13 cellular contexts compared by ENCODE assay signal in the genomic region with DNA sequence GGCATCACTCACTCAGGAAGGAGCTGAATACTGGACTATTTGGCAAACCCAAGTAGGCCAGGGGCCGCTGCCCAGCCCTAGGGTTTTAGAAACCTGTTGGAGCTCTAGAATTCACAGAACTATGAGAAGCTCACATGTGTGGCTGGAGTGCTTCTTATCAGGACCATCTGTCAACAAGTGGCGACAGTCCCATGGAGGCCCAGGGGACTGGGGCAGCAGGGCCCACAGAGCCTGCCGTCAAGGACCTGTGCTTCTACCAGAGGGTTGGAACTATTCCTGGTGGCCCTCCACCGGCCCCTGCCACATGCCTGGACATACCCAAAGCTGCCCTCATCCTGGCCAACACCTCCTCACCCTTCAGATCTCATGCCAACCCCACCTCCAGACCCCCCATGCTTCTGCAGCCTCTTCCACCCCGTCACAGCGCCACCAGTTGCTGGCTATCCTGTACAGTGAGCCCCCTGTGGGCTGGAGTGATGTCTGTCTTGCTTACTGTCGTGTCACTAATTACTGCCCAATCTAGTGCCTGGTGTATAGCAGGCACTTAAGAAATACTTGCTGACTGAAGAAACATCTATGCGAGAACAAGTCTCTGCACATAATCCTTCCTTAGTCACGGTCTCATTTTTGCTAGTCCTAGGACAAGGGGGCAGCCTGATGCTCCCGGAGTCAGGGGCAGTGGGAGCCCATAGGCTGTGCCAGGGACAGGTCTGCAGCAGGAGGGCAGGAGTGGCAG. TPM values are rescaled to one million over a fixed set of nuclear protein-coding genes. Genes with fewer than 3 reads are reported as not detected.
DNase-seq lines count a peak whose midpoint lies in the region; FAIRE-seq and TF ChIP-seq lines count a peak whose summit lies in the region.
"Had no signal": no experiment of that assay in that cellular context is flagged by ENCODE, and none has a peak within 500 bp of the region (broad histone marks: within the 10 kb centered on the region; RNA-seq: fewer than 3 reads in every experiment).

No MANE protein-coding gene starts in this region.

- H3K79me2 ChIP-seq in parathyroid adenoma = no peaks in the 10 kb centered on the region

- no peaks in the 10 kb centered on the region for H3K27me3 ChIP-seq in parathyroid adenoma (ENCODE audit: control insufficient read depth, insufficient read depth, low read length)
- H3K27me3 ChIP-seq: transverse colon had no signal

- peak; percentile 29 for DNase-seq in NCI-H2171 treated with DMSO at 0.1 percent for 48 hours (lab: John Stamatoyannopoulos, UW)
- DNase-seq in NCI-H2171 (lab: John Stamatoyannopoulos, UW) = no peak
- peak; percentile 24 for DNase-seq in NB4 (ENCODE audit: low read depth)
- peak; percentile 24 for DNase-seq in epithelial cell of prostate (ENCODE audit: low read depth, low spot score)
- no peak for DNase-seq in NCI-H2029 treated with DMSO at 0.1 percent for 48 hours (lab: John Stamatoyannopoulos, UW)
- no peak for DNase-seq in NCI-H1105 treated with DMSO at 0.1 percent for 48 hours (lab: John Stamatoyannopoulos, UW)
- no peak for DNase-seq in GM12891 (ENCODE audit: insufficient read length, low spot score)
- DNase-seq: activated T-cell treated with anti-CD3 and anti-CD28 coated beads, Interleukin-2, amount 50 U/mL, for 4 hours; DMS153; transverse colon had no signal

- TF ChIP-seq CTCF in NB4 (IDR thresholded peaks at IDR 0.05; ENCODE audit: low read depth, low read length) (no peak), parathyroid adenoma (IDR thresholded peaks at IDR 0.05) (no peak)

- H3K4me1 ChIP-seq in parathyroid adenoma = peaks cover 9% of the 10 kb centered on the region

- no peak overlapping the region for H3K9ac ChIP-seq in parathyroid adenoma

- no peaks in the 10 kb centered on the region for H3K36me3 ChIP-seq in parathyroid adenoma (ENCODE audit: control insufficient read depth, insufficient read depth, low read length)

- H3K9me3 ChIP-seq in parathyroid adenoma (ENCODE audit: control insufficient read depth, low read length) = no peaks in the 10 kb centered on the region
- H3K9me3 ChIP-seq: A549, transverse colon had no signal

- no peak overlapping the region for H3K4me2 ChIP-seq in parathyroid adenoma (ENCODE audit: low read length)
- H3K4me2 ChIP-seq: A549 had no signal

- no peak for FAIRE-seq in GM12891 (lab: Jason Lieb, UNC)
- FAIRE-seq: A549 had no signal

- no peak overlapping the region for H2AFZ ChIP-seq in parathyroid adenoma

- H3K27ac ChIP-seq in epithelial cell of prostate = peak overlapping the region; percentile 54
- H3K27ac ChIP-seq in parathyroid adenoma = peak overlapping the region; percentile 36
- H3K27ac ChIP-seq: A549 had no signal

- H3K4me3 ChIP-seq in NB4 (ENCODE audit: low read depth, low read length) (no peak overlapping the region), parathyroid adenoma (ENCODE audit: low read depth, low read length) (no peak overlapping the region)
- H3K4me3 ChIP-seq: A549, lung, transverse colon had no signal

- TF ChIP-seq POLR2A in NB4 (IDR thresholded peaks at IDR 0.05; ENCODE audit: extremely low read depth, insufficient read length) = no peak
- no peak for TF ChIP-seq POLR2A in GM12891 (IDR thresholded peaks at IDR 0.05; ENCODE audit: low read depth, low read length)

TF ChIP-seq in GM12891, 5 proteins besides CTCF, POLR2A, EP300 and RAD21:
- TF ChIP-seq TAF1 (IDR thresholded peaks at IDR 0.05; ENCODE audit: low read depth, low read length) (no peak), PAX5 (IDR thresholded peaks at IDR 0.05; ENCODE audit: insufficient read depth, low read length, severe bottlenecking) (no peak), POU2F2 (IDR thresholded peaks at IDR 0.05; ENCODE audit: low read depth, low read length) (no peak), POLR2AphosphoS5 (IDR thresholded peaks at IDR 0.05; ENCODE audit: low read depth, low read length) (no peak), SPI1 (IDR thresholded peaks at IDR 0.05; ENCODE audit: low read depth, low read length) (no peak)

RNA-seq across cellular contexts. Expression of gene RASL10A, which starts 27.2 kb away (rescaled TPM):
- polyA plus RNA-seq in GM12891 (2012; ENCODE audit: low read depth, missing spikeins) = 0.63 TPM

RNA-seq across cellular contexts. Expression of gene GAS2L1, which starts 36.3 kb away (rescaled TPM):
- 0.21 TPM for polyA plus RNA-seq in GM12891 (2012; ENCODE audit: low read depth, missing spikeins)

RNA-seq across cellular contexts. Expression of gene AP1B1, which starts 45.6 kb away (rescaled TPM):
- 39.0 TPM for polyA plus RNA-seq in GM12891 (2012; ENCODE audit: low read depth, missing spikeins)

Comparison
In these comparisons a context has a peak if more than half of its experiments do, and no peak if none do; other contexts are left out.
1. DNase-seq: peak in NCI-H2171 treated with DMSO at 0.1 percent for 48 hours (single experiment), NB4 (single experiment) and epithelial cell of prostate (single experiment); none in NCI-H2171 (single experiment), NCI-H2029 treated with DMSO at 0.1 percent for 48 hours (single experiment), NCI-H1105 treated with DMSO at 0.1 percent for 48 hours (single experiment) and GM12891 (single experiment).